ENCODE assay signal across 13 cellular contexts in genomic region chr19:40682431-40682964, GRCh38. TPM values are rescaled to one million over a fixed set of nuclear protein-coding genes. Genes with fewer than 3 reads are reported as not detected.
DNase-seq lines count a peak whose midpoint lies in the region; ATAC-seq and TF ChIP-seq lines count a peak whose summit lies in the region.
"Had no signal": no experiment of that assay in that cellular context is flagged by ENCODE, and none has a peak within 500 bp of the region (broad histone marks: within the 10 kb centered on the region; RNA-seq: fewer than 3 reads in every experiment).

No MANE protein-coding gene starts in this region.

- TF ChIP-seq POLR2A in IMR-90 (IDR thresholded peaks at IDR 0.05; ENCODE audit: low read depth, low read length) = no peak

- TF ChIP-seq CTCF in IMR-90 (conservative IDR thresholded peaks at IDR 0.05; ENCODE audit: low read depth, low read length) = no peak

- no peak overlapping the region for H3K4me2 ChIP-seq in IMR-90 (ENCODE audit: low read depth, low read length)
- H3K4me2 ChIP-seq in neuronal stem cell (ENCODE audit: insufficient read depth, low read length, poor library complexity, severe bottlenecking) = no peak overlapping the region

- H4K8ac ChIP-seq in IMR-90 (ENCODE audit: low read depth in 2 of 2, low read length in 2 of 2) = no peak overlapping the region
- H4K8ac ChIP-seq in neuronal stem cell (ENCODE audit: low read depth, low read length) = no peak overlapping the region

- H3K27ac ChIP-seq in IMR-90 (ENCODE audit: insufficient read depth, low read length) (no peak overlapping the region), angular gyrus (ENCODE audit: low read depth, low read length) (peak overlapping the region; percentile 22), neuronal stem cell (replicated peaks; ENCODE audit: low read length) (no peak overlapping the region)
- H3K27ac ChIP-seq: HL-60 had no signal

- H2BK12ac ChIP-seq in neuronal stem cell (ENCODE audit: low read length) = peak overlapping the region; percentile 93

- H2BK15ac ChIP-seq in IMR-90 (ENCODE audit: low read depth, low read length) (no peak overlapping the region), neuronal stem cell (ENCODE audit: low read length) (no peak overlapping the region)

- H3K9me3 ChIP-seq in IMR-90 (ENCODE audit: control insufficient read depth, insufficient read depth, low read length) = no peaks in the 10 kb centered on the region
- H3K9me3 ChIP-seq in neuronal stem cell (replicated peaks in 1 of 2; ENCODE audit: control insufficient read depth in 2 of 2, insufficient read depth in 1 of 2, low read depth in 1 of 2, low read length in 2 of 2) = peaks cover 0 to 1% of the 10 kb centered on the region in 2 donors

- TF ChIP-seq RAD21 in IMR-90 (IDR thresholded peaks at IDR 0.05; ENCODE audit: low read length) = no peak

- H2BK20ac ChIP-seq in IMR-90 (ENCODE audit: low read depth, low read length) = no peak overlapping the region

- H3K23ac ChIP-seq in IMR-90 (ENCODE audit: low read depth, low read length) (no peak overlapping the region), neuronal stem cell (ENCODE audit: low read depth, low read length, poor library complexity) (peak overlapping the region; percentile 75)

- intact Hi-C loops in IMR-90 (cut with micrococcal nuclease) = no loop called here

- 100% methylated on average over 2 of the region's 18 CpGs; no CpG with 5 or more reads in 1 of the 2 experiments for WGBS in IMR-90 (ENCODE audit: extremely low coverage in 2 of 2, insufficient read length in 1 of 2), 2 experiments
- WGBS in neuronal stem cell (ENCODE audit: extremely low coverage in 2 of 2, insufficient read length in 2 of 2, insufficient replicate concordance in 1 of 2), 2 donors = no CpG with 5 or more reads among the region's 18 CpGs

- no TSS peak for BruUV-seq in IMR-90 (replicated peaks; lab: Mats Ljungman, UMichigan)

- H3K9me1 ChIP-seq in IMR-90 (ENCODE audit: insufficient read depth, low read length) = peaks cover 11% of the 10 kb centered on the region

- H2BK120ac ChIP-seq in IMR-90 (ENCODE audit: low read depth, low read length) = no peak overlapping the region
- H2BK120ac ChIP-seq in neuronal stem cell (ENCODE audit: low read depth, low read length) = no peak overlapping the region

- H3K18ac ChIP-seq in IMR-90 (ENCODE audit: low read depth, low read length) (no peak overlapping the region), neuronal stem cell (ENCODE audit: low read length) (no peak overlapping the region)

- dilution Hi-C loops in IMR-90 (cut with HindIII; ENCODE audit: low sequenced_read_pairs, unreplicated experiment) = no loop called here

- H2AK5ac ChIP-seq in IMR-90 (ENCODE audit: low read depth, low read length) (no peak overlapping the region), neuronal stem cell (ENCODE audit: low read depth, low read length) (no peak overlapping the region)

- H3K27me3 ChIP-seq in IMR-90 (ENCODE audit: control insufficient read depth, insufficient read depth, low read length) = no peaks in the 10 kb centered on the region
- no peaks in the 10 kb centered on the region for H3K27me3 ChIP-seq in neuronal stem cell (ENCODE audit: control insufficient read depth in 3 of 3, insufficient read depth in 3 of 3, low read depth in 1 of 3, low read length in 3 of 3)

- H3K14ac ChIP-seq in IMR-90 (replicated peaks; ENCODE audit: low read depth, low read length) (no peak overlapping the region), neuronal stem cell (ENCODE audit: low read length) (no peak overlapping the region)

- H3K4me1 ChIP-seq in IMR-90 (ENCODE audit: control insufficient read depth, insufficient read depth, low read length) (no peaks in the 10 kb centered on the region; the same call in 1 of the 2 replicates), neuronal stem cell (ENCODE audit: control insufficient read depth in 2 of 2, insufficient read depth in 1 of 2, low read depth in 1 of 2, low read length in 2 of 2) (no peaks in the 10 kb centered on the region)

- H3K36me3 ChIP-seq in IMR-90 (ENCODE audit: control insufficient read depth, insufficient read depth, low read length) (peaks cover 74% of the 10 kb centered on the region), neuronal stem cell (replicated peaks in 1 of 2; ENCODE audit: control insufficient read depth in 2 of 2, insufficient read depth in 2 of 2, low read length in 2 of 2) (peaks cover 40 to 68% of the 10 kb centered on the region in 2 donors)

- H4K91ac ChIP-seq in IMR-90 (ENCODE audit: insufficient read depth, low read depth, low read length) = no peak overlapping the region
- H4K91ac ChIP-seq in neuronal stem cell (ENCODE audit: low read depth, low read length, poor library complexity) = peak overlapping the region; percentile 46

- ATAC-seq in IMR-90 (ENCODE audit: low read depth) (no peak), GM21360 (IDR thresholded peaks at IDR 0.05; ENCODE audit: unreplicated experiment) (no peak)
- ATAC-seq: CD8-positive, alpha-beta T cell; HCT116 had no signal

- H4K5ac ChIP-seq in IMR-90 (ENCODE audit: low read depth, low read length) = no peak overlapping the region

- H3K56ac ChIP-seq in IMR-90 (ENCODE audit: extremely low read depth, insufficient read depth, low read length) = no peak overlapping the region

- in situ Hi-C loops in IMR-90 (cut with MboI; ENCODE audit: low sequenced_read_pairs) = no loop called here

- H4K20me1 ChIP-seq in IMR-90 (ENCODE audit: insufficient read depth, low read length) = peaks cover 25% of the 10 kb centered on the region

- no peak overlapping the region for H3K4me3 ChIP-seq in IMR-90 (ENCODE audit: insufficient read depth, low read depth, low read length)
- H3K4me3 ChIP-seq in neuronal stem cell (ENCODE audit: low read length in 2 of 2) = peak overlapping the region in 1 of 2 donors; percentile 23

- H2AFZ ChIP-seq in IMR-90 (replicated peaks; ENCODE audit: low read length, poor library complexity) = peak overlapping the region; percentile 32
- no peak overlapping the region for H2AFZ ChIP-seq in neuronal stem cell (ENCODE audit: low read length)

- no peak overlapping the region for H2BK5ac ChIP-seq in IMR-90 (ENCODE audit: low read depth, low read length, poor library complexity, severe bottlenecking)
- H2BK5ac ChIP-seq in neuronal stem cell (ENCODE audit: low read length) = no peak overlapping the region

- CTCF ChIA-PET in IMR-90 (lab: Yijun Ruan, JAX) = interaction anchor here (1.2 kb wide), 1 partner anchor 19 kb away, joined by 3 read pairs; no protein-coding TSS in a partner anchor

- no peak overlapping the region for H2AK9ac ChIP-seq in IMR-90 (replicated peaks; ENCODE audit: low read depth, low read length, poor library complexity)

- H3K4ac ChIP-seq in IMR-90 (ENCODE audit: low read depth, low read length) (no peak overlapping the region), neuronal stem cell (ENCODE audit: low read length) (no peak overlapping the region)

- no peak overlapping the region for H3K9ac ChIP-seq in IMR-90 (ENCODE audit: low read depth, low read length)
- H3K9ac ChIP-seq in neuronal stem cell (ENCODE audit: low read depth, low read length, poor library complexity) = no peak overlapping the region

- POLR2A ChIA-PET in IMR-90 (lab: Charles Lee; ENCODE audit: unreplicated experiment) = no interaction called here

- H3K79me1 ChIP-seq in IMR-90 (ENCODE audit: low read depth in 1 of 2, low read length in 2 of 2) (peaks cover 16 to 55% of the 10 kb centered on the region in 2 experiments), neuronal stem cell (ENCODE audit: low read depth, low read length) (peaks cover 1% of the 10 kb centered on the region)

- DNase-seq in IMR-90 (no peak), neuronal stem cell (ENCODE audit: low spot score) (no peak), NCI-H748 treated with DMSO at 0.1 percent for 48 hours (lab: John Stamatoyannopoulos, UW) (no peak), NCI-H1092 treated with DMSO at 0.1 percent for 48 hours (lab: John Stamatoyannopoulos, UW) (no peak), foreskin melanocyte (no peak)
- DNase-seq: CD8-positive, alpha-beta T cell; COR-L47; DND-41; GDM1 had no signal

TF ChIP-seq in IMR-90, 13 proteins besides CTCF, POLR2A, EP300 and RAD21 (continues in another document):
- TF ChIP-seq RFX5 (IDR thresholded peaks at IDR 0.05; ENCODE audit: low read depth, low read length) (no peak), MAZ (IDR thresholded peaks at IDR 0.05; ENCODE audit: borderline replicate concordance, low read depth, low read length) (no peak), CHD1 (IDR thresholded peaks at IDR 0.05; ENCODE audit: low read depth, low read length) (no peak), MXI1 (IDR thresholded peaks at IDR 0.05; ENCODE audit: borderline replicate concordance, low read depth, low read length) (no peak), RCOR1 (IDR thresholded peaks at IDR 0.05; ENCODE audit: insufficient replicate concordance, low read length) (no peak), FOS (IDR thresholded peaks at IDR 0.05; ENCODE audit: low read depth, low read length) (no peak), ELK1 (IDR thresholded peaks at IDR 0.05; ENCODE audit: borderline replicate concordance, low read depth, low read length) (no peak)

RNA-seq across cellular contexts. Expression of gene NUMBL, which starts 8.0 kb away (rescaled TPM):
- 6.3 and 6.9 TPM in 2 replicates for total RNA-seq in IMR-90 (2012; rRNA removed)
- polyA plus RNA-seq in IMR-90 (2012; rRNA removed) = 29.0 and 29.8 TPM in 2 replicates
- polyA plus RNA-seq in IMR-90 (2012; cell fraction: cytosol; rRNA removed) = 45.8 and 88.1 TPM in 2 replicates
- 107 and 168 TPM in 2 replicates for polyA plus RNA-seq in IMR-90 (2012; cell fraction: nucleus; rRNA removed; ENCODE audit: low replicate concordance)
- 17.1 TPM for polyA plus RNA-seq in neuronal stem cell (2013, experiment 1 of 2)
- 16.9 TPM for polyA plus RNA-seq in neuronal stem cell (2013, experiment 2 of 2)

RNA-seq across cellular contexts. Expression of gene COQ8B, which starts 34.2 kb away (rescaled TPM):
- 14.2 and 14.9 TPM in 2 replicates for total RNA-seq in IMR-90 (2012; rRNA removed)
- 23.2 and 23.5 TPM in 2 replicates for polyA plus RNA-seq in IMR-90 (2012; rRNA removed)
- polyA plus RNA-seq in IMR-90 (2012; cell fraction: cytosol; rRNA removed) = 12.9 and 22.5 TPM in 2 replicates
- 64.0 and 115 TPM in 2 replicates for polyA plus RNA-seq in IMR-90 (2012; cell fraction: nucleus; rRNA removed; ENCODE audit: low replicate concordance)
- 29.0 TPM for polyA plus RNA-seq in neuronal stem cell (2013, experiment 1 of 2)
- 28.4 TPM for polyA plus RNA-seq in neuronal stem cell (2013, experiment 2 of 2)

RNA-seq across cellular contexts. Expression of gene ITPKC, which starts 34.4 kb away (rescaled TPM):
- 7.7 and 8.6 TPM in 2 replicates for total RNA-seq in IMR-90 (2012; rRNA removed)
- 8.6 and 9.4 TPM in 2 replicates for polyA plus RNA-seq in IMR-90 (2012; rRNA removed)
- 6.5 and 8.3 TPM in 2 replicates for polyA plus RNA-seq in IMR-90 (2012; cell fraction: cytosol; rRNA removed)
- polyA plus RNA-seq in IMR-90 (2012; cell fraction: nucleus; rRNA removed; ENCODE audit: low replicate concordance) = 6.8 and 11.6 TPM in 2 replicates
- 4.7 TPM for polyA plus RNA-seq in neuronal stem cell (2013, experiment 1 of 2)
- polyA plus RNA-seq in neuronal stem cell (2013, experiment 2 of 2) = 4.7 TPM
